33 cellular contexts compared by ENCODE assay signal in the genomic region with DNA sequence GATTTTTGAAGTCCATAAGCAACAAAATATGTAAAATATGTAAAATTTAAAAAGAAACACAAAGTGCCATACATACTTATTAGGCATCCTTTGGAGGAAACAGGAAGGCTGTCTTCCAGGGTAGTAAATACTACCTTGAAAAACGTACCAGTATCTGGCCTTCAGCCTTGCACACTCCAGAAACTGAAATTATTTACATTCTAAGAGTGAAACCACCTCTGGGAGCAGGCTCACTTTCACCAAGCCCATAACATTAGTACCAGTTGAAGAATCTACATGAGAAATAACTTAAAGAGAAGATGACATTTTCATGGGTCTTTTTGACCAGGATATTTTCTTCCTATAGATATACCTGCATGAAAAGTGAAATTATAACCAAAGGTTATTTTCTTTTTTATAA. TPM values are rescaled to one million over a fixed set of nuclear protein-coding genes. Genes with fewer than 3 reads are reported as not detected.
"Had no signal": no experiment of that assay in that cellular context is flagged by ENCODE, and none has a peak within 500 bp of the region (broad histone marks: within the 10 kb centered on the region; RNA-seq: fewer than 3 reads in every experiment).

No MANE protein-coding gene starts in this region.

- ATAC-seq: left colon; natural killer cell; right lobe of liver; stimulated activated naive B cell treated with anti-CD40 and anti-IgM and Interleukin-4, amounts not matched to agents 10 μg/mL and 1 μg/mL and 100 μg/mL, for 72 hours; stimulated activated naive CD8-positive, alpha-beta T cell treated with anti-CD3 and anti-CD28 coated beads, Interleukin-15, Interleukin-2, amounts not matched to agents 100 U/mL and 50 U/mL, for 24 hours; upper lobe of right lung had no signal

- H3K9me3 ChIP-seq: neutrophil, ovary, right lobe of liver, testis, thyroid gland, transverse colon, upper lobe of right lung, uterus had no signal

- DNase-seq: hippocampal formation; immature natural killer cell; kidney; left colon; left ventricle myocardium inferior; mesendoderm; naive B cell; natural killer cell; nephron progenitor cell; occipital lobe; ovary; right lobe of liver; stimulated activated CD4-positive, alpha-beta T cell treated with anti-CD3 and anti-CD28 coated beads, Interleukin-2, amount 100 ng/mL, for 24 hours; stimulated activated CD4-positive, alpha-beta T cell treated with anti-CD3 and anti-CD28 coated beads, Interleukin-4, amount 100 ng/mL, for 1 hour; stimulated activated naive B cell treated with anti-CD40 and anti-IgM and Interleukin-4, amounts not matched to agents 10 μg/mL and 1 μg/mL and 100 μg/mL, for 72 hours; stimulated activated naive CD8-positive, alpha-beta T cell treated with anti-CD3 and anti-CD28 coated beads, Interleukin-15, Interleukin-2, amounts not matched to agents 100 U/mL and 50 U/mL, for 24 hours; stomach; testis; thyroid gland; transverse colon; upper lobe of right lung; uterus had no signal

- H2AFZ ChIP-seq: neural progenitor cell had no signal

- H3K9ac ChIP-seq: neural progenitor cell had no signal

- H3K36me3 ChIP-seq: left ventricle myocardium inferior, neural progenitor cell, neutrophil, ovary, right atrium auricular region, right lobe of liver, stomach, thyroid gland, transverse colon, upper lobe of right lung, uterus had no signal

- H3K4me1 ChIP-seq: left ventricle myocardium inferior, neural progenitor cell, right atrium auricular region, right lobe of liver, stomach, testis, thyroid gland, upper lobe of right lung, uterus had no signal

- H3K4me3 ChIP-seq: left ventricle myocardium inferior, lung, neural progenitor cell, ovary, right atrium auricular region, right lobe of liver, smooth muscle cell, stomach, testis, thyroid gland, transverse colon, upper lobe of right lung, uterus had no signal

- H3K4me2 ChIP-seq: neural progenitor cell, smooth muscle cell had no signal

- H3K27me3 ChIP-seq: neural progenitor cell, neutrophil, ovary, right atrium auricular region, right lobe of liver, stomach, testis, thyroid gland, transverse colon, uterus had no signal

- H3K27ac ChIP-seq: left ventricle myocardium inferior, neural progenitor cell, neutrophil, ovary, right atrium auricular region, right lobe of liver, stomach, testis, thyroid gland, transverse colon, upper lobe of right lung, uterus had no signal

RNA-seq across cellular contexts. Expression of gene KRTAP9-1, which starts 6.4 kb away (rescaled TPM):
- total RNA-seq: kidney, left colon, left ventricle myocardium inferior, lung, mesothelial cell of epicardium, mononuclear cell, natural killer cell, occipital lobe, ovary, progenitor cell of endocrine pancreas, pulmonary artery endothelial cell, renal cortical epithelial cell, right atrium auricular region, right lobe of liver, skeletal muscle tissue, smooth muscle cell, stomach, testis, thyroid gland, transverse colon, upper lobe of right lung, uterus had no signal

RNA-seq across cellular contexts. Expression of gene KRTAP4-1, which starts 11.4 kb away (rescaled TPM):
- total RNA-seq: kidney, left ventricle myocardium inferior, lung, mesothelial cell of epicardium, mononuclear cell, natural killer cell, occipital lobe, ovary, progenitor cell of endocrine pancreas, pulmonary artery endothelial cell, renal cortical epithelial cell, right atrium auricular region, right lobe of liver, skeletal muscle tissue, smooth muscle cell, stomach, testis, thyroid gland, upper lobe of right lung, uterus had no signal

RNA-seq across cellular contexts. Expression of gene KRTAP4-2, which starts 18.0 kb away (rescaled TPM):
- total RNA-seq: kidney, left colon, left ventricle myocardium inferior, lung, mesothelial cell of epicardium, mononuclear cell, natural killer cell, occipital lobe, ovary, progenitor cell of endocrine pancreas, pulmonary artery endothelial cell, renal cortical epithelial cell, right atrium auricular region, right lobe of liver, skeletal muscle tissue, smooth muscle cell, stomach, testis, thyroid gland, transverse colon, upper lobe of right lung, uterus had no signal

RNA-seq across cellular contexts. Expression of gene KRTAP4-3, which starts 28.0 kb away (rescaled TPM):
- total RNA-seq: kidney, left colon, left ventricle myocardium inferior, lung, mesothelial cell of epicardium, mononuclear cell, natural killer cell, occipital lobe, ovary, progenitor cell of endocrine pancreas, pulmonary artery endothelial cell, renal cortical epithelial cell, right atrium auricular region, right lobe of liver, skeletal muscle tissue, smooth muscle cell, stomach, testis, thyroid gland, transverse colon, upper lobe of right lung, uterus had no signal

RNA-seq across cellular contexts. Expression of gene KRTAP9-2, which starts 30.4 kb away (rescaled TPM):
- total RNA-seq: kidney, left colon, left ventricle myocardium inferior, lung, mesothelial cell of epicardium, mononuclear cell, natural killer cell, occipital lobe, ovary, progenitor cell of endocrine pancreas, pulmonary artery endothelial cell, renal cortical epithelial cell, right atrium auricular region, right lobe of liver, skeletal muscle tissue, smooth muscle cell, stomach, testis, thyroid gland, transverse colon, upper lobe of right lung, uterus had no signal
